Comparison of ENCODE assay signal across 19 cellular contexts in genomic region chr4:44157611-44158277, GRCh38.
A peak's percentile ranks its signal among the peaks of the same experiment; 100 is the strongest.
DNase-seq lines count a peak whose midpoint lies in the region; ATAC-seq, FAIRE-seq and TF ChIP-seq lines count a peak whose summit lies in the region.
"Had no signal": no experiment of that assay in that cellular context is flagged by ENCODE, and none has a peak within 500 bp of the region (broad histone marks: within the 10 kb centered on the region; RNA-seq: fewer than 3 reads in every experiment).

No MANE protein-coding gene starts in this region.

- peak overlapping the region; percentile 15 for H2AFZ ChIP-seq in keratinocyte (ENCODE audit: control insufficient read depth, low read length)

- intact Hi-C loops in Caco-2 (cut with micrococcal nuclease; ENCODE audit: unreplicated experiment) = loop anchor here (1.0 to 2.0 kb wide), 2 partner anchors 7 to 39 kb away; no protein-coding TSS in a partner anchor

- no TSS peak for BruUV-seq in Caco-2 (replicated peaks; lab: Mats Ljungman, UMichigan)

- DNase-seq in Caco-2 (peak in 1 of 2 experiments; percentile 34), HuH-7.5 (ENCODE audit: low spot score) (peak; percentile 9), astrocyte of the spinal cord (ENCODE audit: low read depth, low spot score) (peak; percentile 68), keratinocyte (ENCODE audit: low read depth, low spot score) (no peak), COLO829 (ENCODE audit: low spot score) (no peak)
- DNase-seq in stimulated activated CD4-positive, alpha-beta T cell treated with anti-CD3 and anti-CD28 coated beads, Interleukin-4, amount 100 ng/mL, for 4 hours = no peak
- DNase-seq: activated B cell treated with CpG ODN at 0.5 μM for 24 hours; amygdala; dorsolateral prefrontal cortex; GF-D8; left lung; NCI-H187 treated with DMSO at 0.1 percent for 48 hours; stimulated activated CD4-positive, alpha-beta T cell treated with anti-CD3 and anti-CD28 coated beads, Interleukin-15, amount 100 ng/mL, for 24 hours; stimulated activated naive CD8-positive, alpha-beta T cell treated with anti-CD3 and anti-CD28 coated beads, Interleukin-15, amount 100 ng/mL, for 72 hours had no signal

- H3K36me3 ChIP-seq in Caco-2 (ENCODE audit: control insufficient read depth, insufficient read depth, low read length) (no peaks in the 10 kb centered on the region), keratinocyte (ENCODE audit: control insufficient read depth in 2 of 2, extremely low read depth in 1 of 2, insufficient read depth in 2 of 2, low read length in 2 of 2) (no peaks in the 10 kb centered on the region)
- H3K36me3 ChIP-seq: left lung had no signal

- no peaks in the 10 kb centered on the region for H3K36me3 Mint-ChIP-seq in Caco-2 (ENCODE audit: insufficient read depth, unreplicated experiment)

- H3K4me1 Mint-ChIP-seq in Caco-2 (ENCODE audit: low read depth, unreplicated experiment) = peaks cover 27% of the 10 kb centered on the region
- H3K4me1 Mint-ChIP-seq: activated B cell treated with CpG ODN at 0.5 μM for 24 hours; stimulated activated naive CD8-positive, alpha-beta T cell treated with anti-CD3 and anti-CD28 coated beads, Interleukin-15, amount 100 ng/mL, for 72 hours had no signal

- H3K27me3 ChIP-seq in Caco-2 (replicated peaks; ENCODE audit: control insufficient read depth, insufficient read depth, low read length) (no peaks in the 10 kb centered on the region), keratinocyte (ENCODE audit: control insufficient read depth, extremely low read depth, insufficient read depth, low read length) (no peaks in the 10 kb centered on the region)
- H3K27me3 ChIP-seq: dorsolateral prefrontal cortex, left lung had no signal

- H3K9ac ChIP-seq in keratinocyte (ENCODE audit: control insufficient read depth, extremely low read depth, insufficient read depth, low read length) = no peak overlapping the region

- H3K4me3 ChIP-seq in Caco-2 (ENCODE audit: low read depth, low read length) = no peak overlapping the region
- no peak overlapping the region for H3K4me3 ChIP-seq in astrocyte of the spinal cord (ENCODE audit: low read depth, low read length)
- no peak overlapping the region for H3K4me3 ChIP-seq in keratinocyte (ENCODE audit: control insufficient read depth in 2 of 3, extremely low read depth in 1 of 3, insufficient read depth in 2 of 3, low read depth in 1 of 3, low read length in 3 of 3)
- H3K4me3 ChIP-seq: dorsolateral prefrontal cortex, left lung had no signal

- H3K27ac ChIP-seq in keratinocyte (ENCODE audit: control insufficient read depth, insufficient read depth, low read length) = no peak overlapping the region
- H3K27ac ChIP-seq: dorsolateral prefrontal cortex, left lung had no signal

- peak; percentile 65 for FAIRE-seq in keratinocyte (lab: Jason Lieb, UNC)
- FAIRE-seq: RCC 7860 had no signal

- H3K9me3 ChIP-seq in Caco-2 (no peaks in the 10 kb centered on the region), keratinocyte (ENCODE audit: control insufficient read depth, low read depth, low read length) (no peaks in the 10 kb centered on the region)

- no peak for TF ChIP-seq CTCF in Caco-2 (IDR thresholded peaks at IDR 0.05; ENCODE audit: insufficient read depth in 1 of 2, low read depth in 1 of 2, low read length in 1 of 2, severe bottlenecking in 1 of 2, unreplicated experiment in 1 of 2)
- TF ChIP-seq CTCF in astrocyte of the spinal cord (IDR thresholded peaks at IDR 0.05; ENCODE audit: low read depth, low read length) = no peak
- no peak for TF ChIP-seq CTCF in keratinocyte (optimal IDR thresholded peaks at IDR 0.05 in 1 of 3, IDR thresholded peaks at IDR 0.05 in 1 of 3, conservative IDR thresholded peaks at IDR 0.05 in 1 of 3; ENCODE audit: extremely low read depth in 1 of 3, insufficient read depth in 2 of 3, low read length in 3 of 3)

- H4K20me1 ChIP-seq in keratinocyte (ENCODE audit: control insufficient read depth, extremely low read depth, insufficient read depth, low read length) = no peaks in the 10 kb centered on the region

- peaks cover 7% of the 10 kb centered on the region for H3K9me3 Mint-ChIP-seq in Caco-2 (ENCODE audit: unreplicated experiment)

- H3K4me1 ChIP-seq in Caco-2 (peaks cover 24% of the 10 kb centered on the region), keratinocyte (ENCODE audit: control insufficient read depth, extremely low read depth, insufficient read depth, low read length) (peaks cover 28% of the 10 kb centered on the region)
- H3K4me1 ChIP-seq: left lung had no signal

- CTCF ChIA-PET in Caco-2 (lab: Charles Lee) = no interaction called here

- H3K79me2 ChIP-seq in keratinocyte (ENCODE audit: control insufficient read depth, insufficient read depth, low read length) = no peaks in the 10 kb centered on the region

- peak overlapping the region; percentile 5 for H3K4me3 Mint-ChIP-seq in Caco-2 (ENCODE audit: unreplicated experiment)
- H3K4me3 Mint-ChIP-seq: activated B cell treated with CpG ODN at 0.5 μM for 24 hours; stimulated activated naive CD8-positive, alpha-beta T cell treated with anti-CD3 and anti-CD28 coated beads, Interleukin-15, amount 100 ng/mL, for 72 hours; T-helper 1 cell treated with Interleukin-12 subunit alpha and Interleukin-12 subunit beta and Interleukin-4 antibody, amounts not matched to agents 30 μg/mL and 1 μg/mL, for 36 hours had no signal

- in situ Hi-C loops in astrocyte of the spinal cord (cut with HindIII; ENCODE audit: low sequenced_read_pairs) = no loop called here

- ATAC-seq in GM21528 (IDR thresholded peaks at IDR 0.05; ENCODE audit: low FRiP score, unreplicated experiment) = no peak
- ATAC-seq in GM18517 (IDR thresholded peaks at IDR 0.05; ENCODE audit: unreplicated experiment) = no peak
- ATAC-seq: HCT116; left lung; stimulated activated naive CD8-positive, alpha-beta T cell treated with anti-CD3 and anti-CD28 coated beads, Interleukin-15, amount 100 ng/mL, for 72 hours had no signal

- POLR2A ChIA-PET in Caco-2 (lab: Charles Lee) = no interaction called here

- dilution Hi-C loops in keratinocyte (cut with MboI; ENCODE audit: extremely low pct_ligation_motif_present, low sequenced_read_pairs) = no loop called here

- no peaks in the 10 kb centered on the region for H3K27me3 Mint-ChIP-seq in Caco-2 (ENCODE audit: insufficient read depth, unreplicated experiment)
- H3K27me3 Mint-ChIP-seq: activated B cell treated with CpG ODN at 0.5 μM for 24 hours; stimulated activated naive CD8-positive, alpha-beta T cell treated with anti-CD3 and anti-CD28 coated beads, Interleukin-15, amount 100 ng/mL, for 72 hours had no signal

- H3K27ac Mint-ChIP-seq in Caco-2 (ENCODE audit: unreplicated experiment) = peak overlapping the region; percentile 44
- H3K27ac Mint-ChIP-seq: activated B cell treated with CpG ODN at 0.5 μM for 24 hours; stimulated activated naive CD8-positive, alpha-beta T cell treated with anti-CD3 and anti-CD28 coated beads, Interleukin-15, amount 100 ng/mL, for 72 hours; T-helper 1 cell treated with Interleukin-12 subunit alpha and Interleukin-12 subunit beta and Interleukin-4 antibody, amounts not matched to agents 30 μg/mL and 1 μg/mL, for 36 hours had no signal

- no peak overlapping the region for H3K4me2 ChIP-seq in keratinocyte (ENCODE audit: control insufficient read depth, extremely low read depth, insufficient read depth, low read depth, low read length)

- H3K9me1 ChIP-seq in keratinocyte (ENCODE audit: control insufficient read depth, extremely low read depth, insufficient read depth, low read length) = no peaks in the 10 kb centered on the region

Comparison
In these comparisons a context has a peak if more than half of its experiments do, and no peak if none do; other contexts are left out.
1. DNase-seq: peak in HuH-7.5 (single experiment) and astrocyte of the spinal cord (single experiment); none in keratinocyte (single experiment), stimulated activated CD4-positive, alpha-beta T cell treated with anti-CD3 and anti-CD28 coated beads, Interleukin-4, amount 100 ng/mL, for 4 hours (0 of 2) and COLO829 (single experiment).